In genomic region chr4:67087897-67088296, GRCh38 we compare ENCODE assay signal across 8 cellular contexts.
DNase-seq lines count a peak whose midpoint lies in the region; ATAC-seq and TF ChIP-seq lines count a peak whose summit lies in the region.

No MANE protein-coding gene starts in this region.

- ATAC-seq in GM21515 (IDR thresholded peaks at IDR 0.05; ENCODE audit: unreplicated experiment) = peak; percentile 91
- no peak for ATAC-seq in stimulated activated memory B cell treated with anti-CD40 and anti-IgM and Interleukin-4, amounts not matched to agents 10 μg/mL and 1 μg/mL and 100 μg/mL, for 72 hours

- H3K4me1 Mint-ChIP-seq in T-helper 2 cell treated with Interferon-gamma antibody and Interleukin-4, amounts not matched to agents 5 μg/mL and 100 μg/mL, for 36 hours (ENCODE audit: low read depth) = no peaks in the 10 kb centered on the region
- H3K4me1 Mint-ChIP-seq in stimulated activated memory B cell treated with anti-CD40 and anti-IgM and Interleukin-4, amounts not matched to agents 10 μg/mL and 1 μg/mL and 100 μg/mL, for 72 hours = no peaks in the 10 kb centered on the region

- H3K4me3 ChIP-seq in epithelial cell of proximal tubule (ENCODE audit: low read depth, low read length) = no peak overlapping the region

- H3K27ac Mint-ChIP-seq in T-helper 2 cell treated with Interferon-gamma antibody and Interleukin-4, amounts not matched to agents 5 μg/mL and 100 μg/mL, for 36 hours = no peak overlapping the region
- H3K27ac Mint-ChIP-seq in stimulated activated memory B cell treated with anti-CD40 and anti-IgM and Interleukin-4, amounts not matched to agents 10 μg/mL and 1 μg/mL and 100 μg/mL, for 72 hours = no peak overlapping the region

- H3K36me3 Mint-ChIP-seq in T-helper 2 cell treated with Interferon-gamma antibody and Interleukin-4, amounts not matched to agents 5 μg/mL and 100 μg/mL, for 36 hours (ENCODE audit: low read depth) = no peaks in the 10 kb centered on the region
- no peaks in the 10 kb centered on the region for H3K36me3 Mint-ChIP-seq in stimulated activated memory B cell treated with anti-CD40 and anti-IgM and Interleukin-4, amounts not matched to agents 10 μg/mL and 1 μg/mL and 100 μg/mL, for 72 hours

- peak; percentile 11 for DNase-seq in HT1080 (ENCODE audit: low read depth)
- peak; percentile 13 for DNase-seq in T-helper 2 cell treated with Interferon-gamma antibody and Interleukin-4, amounts not matched to agents 5 μg/mL and 100 μg/mL, for 36 hours (ENCODE audit: low spot score)
- no peak for DNase-seq in epithelial cell of proximal tubule (ENCODE audit: low read depth)
- peak; percentile 35 for DNase-seq in pons (ENCODE audit: low spot score)
- no peak for DNase-seq in NCI-H1105 treated with DMSO at 0.1 percent for 48 hours (lab: John Stamatoyannopoulos, UW)

- H3K9me3 Mint-ChIP-seq in T-helper 2 cell treated with Interferon-gamma antibody and Interleukin-4, amounts not matched to agents 5 μg/mL and 100 μg/mL, for 36 hours = no peaks in the 10 kb centered on the region
- no peaks in the 10 kb centered on the region for H3K9me3 Mint-ChIP-seq in stimulated activated memory B cell treated with anti-CD40 and anti-IgM and Interleukin-4, amounts not matched to agents 10 μg/mL and 1 μg/mL and 100 μg/mL, for 72 hours

- H3K4me3 Mint-ChIP-seq in T-helper 2 cell treated with Interferon-gamma antibody and Interleukin-4, amounts not matched to agents 5 μg/mL and 100 μg/mL, for 36 hours = no peak overlapping the region
- H3K4me3 Mint-ChIP-seq in stimulated activated memory B cell treated with anti-CD40 and anti-IgM and Interleukin-4, amounts not matched to agents 10 μg/mL and 1 μg/mL and 100 μg/mL, for 72 hours = no peak overlapping the region

- H3K27me3 Mint-ChIP-seq in T-helper 2 cell treated with Interferon-gamma antibody and Interleukin-4, amounts not matched to agents 5 μg/mL and 100 μg/mL, for 36 hours (ENCODE audit: low read depth) = no peaks in the 10 kb centered on the region
- no peaks in the 10 kb centered on the region for H3K27me3 Mint-ChIP-seq in stimulated activated memory B cell treated with anti-CD40 and anti-IgM and Interleukin-4, amounts not matched to agents 10 μg/mL and 1 μg/mL and 100 μg/mL, for 72 hours

- TF ChIP-seq CTCF in GM12872 (IDR thresholded peaks at IDR 0.05; ENCODE audit: insufficient read depth, low read depth, low read length) (peak; percentile 73), epithelial cell of proximal tubule (conservative IDR thresholded peaks at IDR 0.05; ENCODE audit: low read depth, low read length) (peak; percentile 82)

Comparison
In these comparisons a context has a peak if more than half of its experiments do, and no peak if none do; other contexts are left out.
1. DNase-seq: peak in HT1080 (single experiment), T-helper 2 cell treated with Interferon-gamma antibody and Interleukin-4, amounts not matched to agents 5 μg/mL and 100 μg/mL, for 36 hours (single experiment) and pons (single experiment); none in epithelial cell of proximal tubule (single experiment) and NCI-H1105 treated with DMSO at 0.1 percent for 48 hours (single experiment).